ENCODE assay signal across 1 cellular context in the genomic region with DNA sequence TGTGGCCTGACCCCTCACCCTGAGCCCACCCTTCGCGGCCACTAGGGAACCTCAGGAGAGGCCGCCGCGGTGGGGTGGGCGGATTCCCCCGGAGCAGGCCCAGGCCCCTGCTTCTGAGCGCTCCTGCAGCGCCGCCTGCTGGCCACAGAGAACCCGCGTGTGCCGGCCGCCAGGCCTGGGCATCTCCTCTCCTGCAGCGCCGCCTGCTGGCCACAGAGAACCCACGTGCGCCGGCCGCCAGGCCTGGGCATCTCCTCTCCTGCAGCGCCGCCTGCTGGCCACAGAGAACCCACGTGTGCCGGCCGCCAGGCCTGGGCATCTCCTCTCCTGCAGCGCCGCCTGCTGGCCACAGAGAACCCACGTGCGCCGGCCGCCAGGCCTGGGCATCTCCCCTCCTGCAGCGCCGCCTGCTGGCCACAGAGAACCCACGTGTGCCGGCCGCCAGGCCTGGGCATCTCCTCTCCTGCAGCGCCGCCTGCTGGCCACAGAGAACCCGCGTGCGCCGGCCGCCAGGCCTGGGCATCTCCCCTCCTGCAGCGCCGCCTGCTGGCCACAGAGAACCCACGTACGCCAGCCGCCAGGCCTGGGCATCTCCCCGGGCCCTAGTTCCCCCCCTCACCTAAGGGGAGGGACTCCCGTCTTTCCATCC.
TF ChIP-seq lines count a peak whose summit lies in the region.

No MANE protein-coding gene starts in this region.

TF ChIP-seq in SK-N-SH, 30 proteins besides CTCF, POLR2A, EP300 and RAD21:
- TF ChIP-seq, protein P1, sequence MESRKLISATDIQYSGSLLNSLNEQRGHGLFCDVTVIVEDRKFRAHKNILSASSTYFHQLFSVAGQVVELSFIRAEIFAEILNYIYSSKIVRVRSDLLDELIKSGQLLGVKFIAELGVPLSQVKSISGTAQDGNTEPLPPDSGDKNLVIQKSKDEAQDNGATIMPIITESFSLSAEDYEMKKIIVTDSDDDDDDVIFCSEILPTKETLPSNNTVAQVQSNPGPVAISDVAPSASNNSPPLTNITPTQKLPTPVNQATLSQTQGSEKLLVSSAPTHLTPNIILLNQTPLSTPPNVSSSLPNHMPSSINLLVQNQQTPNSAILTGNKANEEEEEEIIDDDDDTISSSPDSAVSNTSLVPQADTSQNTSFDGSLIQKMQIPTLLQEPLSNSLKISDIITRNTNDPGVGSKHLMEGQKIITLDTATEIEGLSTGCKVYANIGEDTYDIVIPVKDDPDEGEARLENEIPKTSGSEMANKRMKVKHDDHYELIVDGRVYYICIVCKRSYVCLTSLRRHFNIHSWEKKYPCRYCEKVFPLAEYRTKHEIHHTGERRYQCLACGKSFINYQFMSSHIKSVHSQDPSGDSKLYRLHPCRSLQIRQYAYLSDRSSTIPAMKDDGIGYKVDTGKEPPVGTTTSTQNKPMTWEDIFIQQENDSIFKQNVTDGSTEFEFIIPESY (IDR thresholded peaks at IDR 0.05; ENCODE audit: borderline replicate concordance, low read depth) = 0 out of 2 replicates have a peak, but pooled peaks have one; percentile 1
- peak; percentile 24; the same call in 1 of the 2 replicates for TF ChIP-seq SMC3 (IDR thresholded peaks at IDR 0.05; ENCODE audit: low read depth, low read length)
TF ChIP-seq in SK-N-SH: peak in this region for 2; not testable (repeated sequence) for 28.
